Comparison of ENCODE assay signal across 32 cellular contexts in the genomic region with DNA sequence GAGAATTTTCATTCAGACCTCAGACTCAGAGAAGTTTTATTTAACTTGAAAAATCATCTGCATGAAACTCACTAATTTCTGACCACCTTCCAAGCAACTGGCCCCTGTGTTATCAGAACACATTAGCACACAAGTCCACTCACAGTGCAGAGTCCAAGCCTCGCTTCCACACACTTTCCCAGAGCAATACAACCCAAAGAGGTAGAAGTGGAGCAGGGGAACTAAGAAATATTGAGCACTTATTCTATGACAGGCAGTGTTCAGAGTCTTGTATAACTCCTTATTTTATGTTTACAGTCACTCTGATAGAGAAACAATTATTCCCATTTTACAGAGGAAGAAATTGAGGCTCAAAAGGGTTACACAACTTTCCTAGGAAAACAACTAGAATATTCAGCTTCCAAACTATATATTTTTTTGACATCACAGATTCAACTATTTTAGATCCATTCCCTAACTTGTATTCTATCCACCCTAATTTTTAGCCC. TPM values are rescaled to one million over a fixed set of nuclear protein-coding genes. Genes with fewer than 3 reads are reported as not detected.
DNase-seq lines count a peak whose midpoint lies in the region; ATAC-seq and TF ChIP-seq lines count a peak whose summit lies in the region.
"Had no signal": no experiment of that assay in that cellular context is flagged by ENCODE, and none has a peak within 500 bp of the region (broad histone marks: within the 10 kb centered on the region; RNA-seq: fewer than 3 reads in every experiment).

No MANE protein-coding gene starts in this region.

- POLR2A ChIA-PET in activated B cell treated with CpG ODN at 0.5 μM for 24 hours (lab: Charles Lee) = interaction anchor here (1.0 to 1.8 kb wide), 2 partner anchors 19 to 55 kb away, joined by 5 to 8 read pairs; a partner anchor contains a TSS
- POLR2A ChIA-PET in WTC11 (lab: Charles Lee) = no interaction called here

- H2AFZ ChIP-seq in hepatocyte (no peak overlapping the region), GM23338 (no peak overlapping the region)

- H4K20me1 ChIP-seq in hepatocyte (ENCODE audit: insufficient read depth, poor library complexity, severe bottlenecking) (no peaks in the 10 kb centered on the region), GM23338 (replicated peaks; ENCODE audit: insufficient read depth) (no peaks in the 10 kb centered on the region)

- H3K36me3 Mint-ChIP-seq in T-helper 1 cell treated with Interleukin-12 subunit alpha and Interleukin-12 subunit beta and Interleukin-4 antibody, amounts not matched to agents 30 μg/mL and 1 μg/mL, for 36 hours (ENCODE audit: low read depth) = peaks cover 3% of the 10 kb centered on the region
- no peaks in the 10 kb centered on the region for H3K36me3 Mint-ChIP-seq in activated B cell treated with CpG ODN at 0.5 μM for 24 hours (ENCODE audit: low read depth)
- peaks cover 7% of the 10 kb centered on the region for H3K36me3 Mint-ChIP-seq in GM23338 (ENCODE audit: low read depth)
- H3K36me3 Mint-ChIP-seq in WTC11 = peaks cover under 1% of the 10 kb centered on the region; the same call in 1 of the 2 replicates
- H3K36me3 Mint-ChIP-seq: T-cell had no signal

- H3K4me3 ChIP-seq in hepatocyte (no peak overlapping the region), suprapubic skin (no peak overlapping the region), GM23338 (no peak overlapping the region)
- H3K4me3 ChIP-seq: esophagus muscularis mucosa, heart right ventricle, lower lobe of right lung, mucosa of descending colon, sigmoid colon, transverse colon had no signal

- H3K9me3 ChIP-seq in hepatocyte (ENCODE audit: low read depth) = no peaks in the 10 kb centered on the region
- H3K9me3 ChIP-seq in suprapubic skin = no peaks in the 10 kb centered on the region
- H3K9me3 ChIP-seq: esophagus muscularis mucosa, lower lobe of right lung, mucosa of descending colon, sigmoid colon, transverse colon had no signal

- peaks cover 4% of the 10 kb centered on the region for H3K27me3 Mint-ChIP-seq in T-helper 1 cell treated with Interleukin-12 subunit alpha and Interleukin-12 subunit beta and Interleukin-4 antibody, amounts not matched to agents 30 μg/mL and 1 μg/mL, for 36 hours (ENCODE audit: low read depth)
- H3K27me3 Mint-ChIP-seq in activated B cell treated with CpG ODN at 0.5 μM for 24 hours (peaks cover 3% of the 10 kb centered on the region), GM23338 (ENCODE audit: insufficient read depth, low read depth, poor library complexity) (peaks cover 1% of the 10 kb centered on the region), WTC11 (ENCODE audit: low read depth) (no peaks in the 10 kb centered on the region)
- H3K27me3 Mint-ChIP-seq: central memory CD8-positive, alpha-beta T cell had no signal

- TF ChIP-seq EP300 in suprapubic skin (IDR thresholded peaks at IDR 0.05) = no peak

- peaks cover 26% of the 10 kb centered on the region for H3K4me1 Mint-ChIP-seq in T-helper 1 cell treated with Interleukin-12 subunit alpha and Interleukin-12 subunit beta and Interleukin-4 antibody, amounts not matched to agents 30 μg/mL and 1 μg/mL, for 36 hours (ENCODE audit: low read depth)
- H3K4me1 Mint-ChIP-seq in activated B cell treated with CpG ODN at 0.5 μM for 24 hours (peaks cover 39% of the 10 kb centered on the region), GM23338 (peaks cover 47% of the 10 kb centered on the region), WTC11 (peaks cover 59% of the 10 kb centered on the region)

- 0% methylated on average over 1 of the region's 1 CpG for WGBS in hepatocyte (ENCODE audit: low lambda C conversion rate, missing lambda C conversion rate)
- WGBS in suprapubic skin = 43% methylated on average over 1 of the region's 1 CpG

- H3K36me3 ChIP-seq in hepatocyte (replicated peaks; ENCODE audit: insufficient read depth, low read depth) = no peaks in the 10 kb centered on the region
- H3K36me3 ChIP-seq in suprapubic skin = no peaks in the 10 kb centered on the region
- H3K36me3 ChIP-seq in GM23338 (ENCODE audit: insufficient read depth) = no peaks in the 10 kb centered on the region
- H3K36me3 ChIP-seq: esophagus muscularis mucosa, heart right ventricle, lower lobe of right lung, sigmoid colon, transverse colon had no signal

- H3K27me3 ChIP-seq in hepatocyte (no peaks in the 10 kb centered on the region), suprapubic skin (no peaks in the 10 kb centered on the region), GM23338 (ENCODE audit: insufficient read depth) (no peaks in the 10 kb centered on the region)
- H3K27me3 ChIP-seq: sigmoid colon, transverse colon had no signal

- H3K4me2 ChIP-seq in hepatocyte (peak overlapping the region; percentile 38), GM23338 (no peak overlapping the region)

- H3K9me3 Mint-ChIP-seq in T-helper 1 cell treated with Interleukin-12 subunit alpha and Interleukin-12 subunit beta and Interleukin-4 antibody, amounts not matched to agents 30 μg/mL and 1 μg/mL, for 36 hours = no peaks in the 10 kb centered on the region
- H3K9me3 Mint-ChIP-seq in activated B cell treated with CpG ODN at 0.5 μM for 24 hours (no peaks in the 10 kb centered on the region), GM23338 (peaks cover 5% of the 10 kb centered on the region; the same call in 2 of the 3 replicates), WTC11 (peaks cover under 1% of the 10 kb centered on the region)
- H3K9me3 Mint-ChIP-seq: central memory CD8-positive, alpha-beta T cell; nephron; T-cell had no signal

- intact Hi-C loops in activated B cell treated with CpG ODN at 0.5 μM for 24 hours (cut with micrococcal nuclease) = no loop called here

- peak overlapping the region; percentile 27 for H3K27ac Mint-ChIP-seq in T-helper 1 cell treated with Interleukin-12 subunit alpha and Interleukin-12 subunit beta and Interleukin-4 antibody, amounts not matched to agents 30 μg/mL and 1 μg/mL, for 36 hours
- H3K27ac Mint-ChIP-seq in activated B cell treated with CpG ODN at 0.5 μM for 24 hours = peak overlapping the region; percentile 60
- H3K27ac Mint-ChIP-seq in GM23338 = no peak overlapping the region
- no peak overlapping the region for H3K27ac Mint-ChIP-seq in WTC11
- H3K27ac Mint-ChIP-seq: activated T-helper 1 cell treated with anti-CD3 and anti-CD28 coated beads, Interleukin-12 subunit alpha, Interleukin-12 subunit beta, Interleukin-2, Interleukin-4 antibody, amounts not matched to agents 30 ng/mL and 10 ng/mL and 1 ng/mL, durations not matched to agents 14 hours and 24 hours and 36 hours; nephron had no signal

- H3K79me2 ChIP-seq in hepatocyte = no peaks in the 10 kb centered on the region
- no peaks in the 10 kb centered on the region for H3K79me2 ChIP-seq in GM23338 (replicated peaks; ENCODE audit: insufficient read depth)

- ATAC-seq in activated B cell treated with CpG ODN at 0.5 μM for 24 hours (ENCODE audit: low read depth) = no peak
- ATAC-seq in GM23338 = no peak
- ATAC-seq in GM18511 (IDR thresholded peaks at IDR 0.05; ENCODE audit: unreplicated experiment) = no peak
- ATAC-seq in WTC11 = no peak
- ATAC-seq: lower lobe of right lung, T-cell had no signal

- H3K4me3 Mint-ChIP-seq in T-helper 1 cell treated with Interleukin-12 subunit alpha and Interleukin-12 subunit beta and Interleukin-4 antibody, amounts not matched to agents 30 μg/mL and 1 μg/mL, for 36 hours = no peak overlapping the region
- no peak overlapping the region for H3K4me3 Mint-ChIP-seq in activated B cell treated with CpG ODN at 0.5 μM for 24 hours
- H3K4me3 Mint-ChIP-seq in GM23338 = no peak overlapping the region
- H3K4me3 Mint-ChIP-seq in WTC11 = no peak overlapping the region
- H3K4me3 Mint-ChIP-seq: activated T-helper 1 cell treated with anti-CD3 and anti-CD28 coated beads, Interleukin-12 subunit alpha, Interleukin-12 subunit beta, Interleukin-2, Interleukin-4 antibody, amounts not matched to agents 30 ng/mL and 10 ng/mL and 1 ng/mL, durations not matched to agents 14 hours and 24 hours and 36 hours; central memory CD8-positive, alpha-beta T cell; nephron; T-cell had no signal

- H3K9me2 ChIP-seq in hepatocyte (replicated peaks; ENCODE audit: insufficient read depth) = no peaks in the 10 kb centered on the region
- peaks cover 6% of the 10 kb centered on the region; the same call in 1 of the 2 replicates for H3K9me2 ChIP-seq in GM23338 (ENCODE audit: insufficient read depth)

- CTCF ChIA-PET in activated B cell treated with CpG ODN at 0.5 μM for 24 hours (lab: Charles Lee) (interaction anchor here (0.8 to 1.2 kb wide), 4 partner anchors 8 to 244 kb away, joined by 3 to 4 read pairs (median 3); no protein-coding TSS in a partner anchor), WTC11 (lab: Charles Lee) (interaction anchor here (1.0 to 1.1 kb wide), 2 partner anchors 8 to 19 kb away, joined by 3 to 8 read pairs; no protein-coding TSS in a partner anchor)

- TF ChIP-seq CTCF in activated B cell treated with CpG ODN at 0.5 μM for 24 hours (IDR thresholded peaks at IDR 0.05) (no peak), hepatocyte (IDR thresholded peaks at IDR 0.05; ENCODE audit: poor library complexity) (no peak), suprapubic skin (IDR thresholded peaks at IDR 0.05) (no peak), GM23338 (conservative IDR thresholded peaks at IDR 0.05; ENCODE audit: low read depth in 2 of 2) (no peak), WTC11 (IDR thresholded peaks at IDR 0.05) (no peak)

- no peak for TF ChIP-seq POLR2A in suprapubic skin (IDR thresholded peaks at IDR 0.05)

- H3K4me1 ChIP-seq in hepatocyte (ENCODE audit: insufficient read depth) (peaks cover 11% of the 10 kb centered on the region), suprapubic skin (peaks cover 44% of the 10 kb centered on the region), GM23338 (ENCODE audit: insufficient read depth) (peaks cover 49% of the 10 kb centered on the region)
- H3K4me1 ChIP-seq: esophagus muscularis mucosa, lower lobe of right lung, sigmoid colon, transverse colon had no signal

- DNase-seq in T-helper 1 cell (no peak), activated B cell treated with CpG ODN at 0.5 μM for 24 hours (no peak), hepatocyte (ENCODE audit: low spot score) (peak; percentile 31), suprapubic skin (ENCODE audit: low spot score in 2 of 2) (no peak), GM23338 (ENCODE audit: low spot score) (no peak), WTC11 (ENCODE audit: low spot score) (no peak)
- DNase-seq: activated CD4-positive, alpha-beta T cell treated with anti-CD3 and anti-CD28 coated beads, Interleukin-2, amount 50 U/mL, for 1 hour; activated CD4-positive, CD25-positive, alpha-beta regulatory T cell; activated CD8-positive, alpha-beta memory T cell treated with anti-CD3 and anti-CD28 coated beads, Interleukin-2, amount 50 U/mL, for 48 hours; activated naive CD4-positive, alpha-beta T cell treated with Interleukin-2 at 50 U/mL for 16 hours; foreskin melanocyte; heart right ventricle; lower lobe of right lung; mucosa of descending colon; NCI-H1417 treated with DMSO at 0.1 percent for 48 hours; NCI-H2081 treated with DMSO at 0.1 percent for 48 hours; NCI-H226; NCI-H774; sigmoid colon; stimulated activated CD4-positive, alpha-beta T cell treated with anti-CD3 and anti-CD28 coated beads, Interleukin-15, amount 100 ng/mL, for 24 hours; stimulated activated CD4-positive, alpha-beta T cell treated with anti-CD3 and anti-CD28 coated beads, Interleukin-4, amount 100 ng/mL, for 4 hours; T-cell had no signal

- H3K27ac ChIP-seq in hepatocyte = peak overlapping the region; percentile 60
- H3K27ac ChIP-seq in suprapubic skin = peak overlapping the region; percentile 74
- H3K27ac ChIP-seq in GM23338 (ENCODE audit: low read depth) = no peak overlapping the region
- H3K27ac ChIP-seq: 22Rv1, C4-2B, esophagus muscularis mucosa, lower lobe of right lung, RWPE1, sigmoid colon had no signal

- H3F3A ChIP-seq in GM23338 (replicated peaks; ENCODE audit: low read depth) = peaks cover 9% of the 10 kb centered on the region

RNA-seq across cellular contexts. Expression of a gene that starts 18.3 kb away (rescaled TPM):
- total RNA-seq in activated B cell treated with CpG ODN at 0.5 μM for 24 hours (47.5 and 59.9 TPM in 2 replicates), hepatocyte (1.2 and 1.7 TPM in 2 replicates), suprapubic skin (100 to 1,000 TPM in 3 of 4 donors, 10 to 100 TPM in 1; 81.9 to 164 (median 132) TPM), WTC11 (2021) (1.7 to 2.1 TPM (median 1.9 TPM) in 3 replicates)
- polyA plus RNA-seq in hepatocyte (0.36 and 6.8 TPM in 2 replicates), GM23338 (2016; fragmentation: Nextera tagmentation; extraction: Ambion mirVana) (1.0 and 1.8 TPM in 2 replicates)
- total RNA-seq in GM23338 (2014; rRNA removed; shearing (Covaris generic)) = 1.7 and 2.7 TPM in 2 replicates

Comparison
In these comparisons a context has a peak if more than half of its experiments do, and no peak if none do; other contexts are left out.
1. H3K27ac Mint-ChIP-seq: peak in T-helper 1 cell treated with Interleukin-12 subunit alpha and Interleukin-12 subunit beta and Interleukin-4 antibody, amounts not matched to agents 30 μg/mL and 1 μg/mL, for 36 hours (single experiment) and activated B cell treated with CpG ODN at 0.5 μM for 24 hours (single experiment); none in GM23338 (single experiment) and WTC11 (single experiment).
2. RNA of a gene that starts 18.3 kb away (total RNA-seq): 81.9 to 164 TPM in suprapubic skin and 47.5 to 59.9 TPM in activated B cell treated with CpG ODN at 0.5 μM for 24 hours; 1.7 to 2.1 TPM in WTC11, 1.7 to 2.7 TPM in GM23338 and 1.2 to 1.7 TPM in hepatocyte; every median in the first group is over 10 times any median in the second.